Comparison of ENCODE assay signal across 8 cellular contexts in the genomic region with DNA sequence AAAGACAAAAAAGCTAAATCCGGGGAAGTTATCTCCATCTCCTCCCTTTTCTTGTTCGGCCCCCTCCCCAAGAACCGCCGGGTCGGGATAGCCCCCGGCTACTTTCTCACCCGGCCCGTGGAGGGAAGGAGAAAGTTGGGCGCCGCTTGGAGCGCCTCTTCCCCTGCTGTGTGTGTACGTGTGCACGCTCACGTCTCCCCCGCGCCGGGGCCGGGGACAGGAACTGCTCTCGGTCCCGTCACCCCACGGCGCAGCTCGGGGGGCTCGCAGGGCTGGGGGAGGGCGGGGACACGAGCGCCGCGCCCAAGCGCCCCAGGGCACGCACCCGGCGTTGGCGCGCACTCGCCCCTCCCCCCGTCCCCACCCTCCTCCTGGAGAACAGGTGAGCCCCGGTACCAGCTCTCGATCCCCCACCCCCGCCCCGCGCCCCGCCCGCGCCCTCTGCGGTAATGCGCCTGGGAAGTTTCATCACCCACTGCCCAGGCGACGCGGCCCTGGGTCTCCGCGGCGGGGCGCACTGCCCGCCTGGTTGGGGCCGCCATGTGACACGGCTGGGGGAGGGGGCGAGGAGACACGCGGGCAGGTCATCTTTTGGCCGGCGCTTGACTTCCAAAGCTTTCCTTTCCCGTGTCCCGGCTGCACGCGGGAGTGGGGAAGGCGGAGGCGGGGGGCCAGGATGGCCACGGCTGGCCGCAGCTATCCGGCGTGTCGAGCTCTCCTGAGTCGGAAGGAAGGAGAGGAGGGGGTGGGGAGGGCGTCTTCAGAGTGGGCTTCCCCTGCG. TPM values are rescaled to one million over a fixed set of nuclear protein-coding genes. Genes with fewer than 3 reads are reported as not detected.
A peak's percentile ranks its signal among the peaks of the same experiment; 100 is the strongest.
DNase-seq lines count a peak whose midpoint lies in the region; ATAC-seq and TF ChIP-seq lines count a peak whose summit lies in the region.

No MANE protein-coding gene starts in this region.

- peak overlapping the region; percentile 67 to 73 for H3K4ac ChIP-seq in mesenchymal stem cell (ENCODE audit: low read depth in 1 of 2, low read length in 2 of 2)

- peak overlapping the region; percentile 0 to 93 for H2BK12ac ChIP-seq in mesenchymal stem cell (ENCODE audit: low read length in 2 of 2)

- peak overlapping the region; percentile 59 to 77 for H3K4me3 ChIP-seq in mesenchymal stem cell (ENCODE audit: insufficient read depth in 1 of 2, low read depth in 1 of 2, low read length in 2 of 2)
- peak overlapping the region in 3 of 4 donors; percentile 34 to 51 (median 41) for H3K4me3 ChIP-seq in upper lobe of left lung

- under 1% methylated on average over 48 of the region's 76 CpGs for WGBS in mesenchymal stem cell
- WGBS in upper lobe of left lung, 2 donors = 1 to 4% methylated on average over 9 to 48 of the region's 76 CpGs

- TF ChIP-seq EP300 in upper lobe of left lung (IDR thresholded peaks at IDR 0.05) = no peak

- peak overlapping the region; percentile 87 for H4K91ac ChIP-seq in mesenchymal stem cell (ENCODE audit: low read length)

- peak overlapping the region; percentile 21 for H3K27ac ChIP-seq in mesenchymal stem cell (ENCODE audit: low read length, poor library complexity, severe bottlenecking)
- peak overlapping the region in 3 of 4 donors; percentile 4 to 69 (median 21) for H3K27ac ChIP-seq in upper lobe of left lung

- DNase-seq in Caki2 (ENCODE audit: low read depth) (peak; percentile 87), NCI-H128 (lab: John Stamatoyannopoulos, UW; ENCODE audit: unreplicated experiment) (peak; percentile 51), astrocyte of the hippocampus (ENCODE audit: low read depth, low spot score) (peak; percentile 40), mesenchymal stem cell (peak; percentile 54), upper lobe of left lung (peak in 1 of 2 donors; percentile 85), GOT3 (lab: John Stamatoyannopoulos, UW) (no peak)
- no peak for DNase-seq in central memory CD4-positive, alpha-beta T cell

- peak; percentile 48 for ATAC-seq in GM21390 (IDR thresholded peaks at IDR 0.05; ENCODE audit: unreplicated experiment)
- ATAC-seq in upper lobe of left lung (ENCODE audit: low FRiP score in 2 of 2) = no peak

- peaks cover 3% of the 10 kb centered on the region for H3K79me1 ChIP-seq in mesenchymal stem cell (replicated peaks; ENCODE audit: low read length, poor library complexity, severe bottlenecking)

- peak overlapping the region in 1 of 2 experiments; percentile 74 for H3K14ac ChIP-seq in mesenchymal stem cell (ENCODE audit: low read length in 2 of 2)

- H3K4me1 ChIP-seq in mesenchymal stem cell (ENCODE audit: control insufficient read depth, insufficient read depth, low read depth, low read length) (peaks cover 27% of the 10 kb centered on the region), upper lobe of left lung (peaks cover 36 to 52% (median 39%) of the 10 kb centered on the region in 4 donors)

- H3K4me2 ChIP-seq in mesenchymal stem cell (ENCODE audit: low read length, poor library complexity, severe bottlenecking) = peak overlapping the region; percentile 97

- peak overlapping the region; percentile 67 for H2BK120ac ChIP-seq in mesenchymal stem cell (ENCODE audit: low read depth, low read length)

- peak overlapping the region in 1 of 2 experiments; percentile 50 for H3K23ac ChIP-seq in mesenchymal stem cell (ENCODE audit: low read length in 2 of 2)

- H2BK5ac ChIP-seq in mesenchymal stem cell (ENCODE audit: low read depth, low read length, poor library complexity, severe bottlenecking) = no peak overlapping the region

- H2AFZ ChIP-seq in mesenchymal stem cell (ENCODE audit: low read depth, low read length) = peak overlapping the region; percentile 47

- in situ Hi-C loops in Caki2 (cut with HindIII; ENCODE audit: low pct_unique_long_range_greater_than_20kb, low sequenced_read_pairs) = no loop called here

- H3K9me3 ChIP-seq in mesenchymal stem cell (ENCODE audit: control insufficient read depth, low read length) (no peaks in the 10 kb centered on the region), upper lobe of left lung (no peaks in the 10 kb centered on the region)

- peak overlapping the region; percentile 49 for H2BK15ac ChIP-seq in mesenchymal stem cell (ENCODE audit: low read depth, poor library complexity, severe bottlenecking)

- H3K36me3 ChIP-seq in mesenchymal stem cell (ENCODE audit: control insufficient read depth in 1 of 2, insufficient read depth in 2 of 2, low read depth in 1 of 2, low read length in 2 of 2) = no peaks in the 10 kb centered on the region
- no peaks in the 10 kb centered on the region for H3K36me3 ChIP-seq in upper lobe of left lung

- TF ChIP-seq CTCF in upper lobe of left lung (IDR thresholded peaks at IDR 0.05) = no peak

- H3K27me3 ChIP-seq in mesenchymal stem cell (ENCODE audit: control insufficient read depth in 1 of 2, insufficient read depth in 1 of 2, low read length in 2 of 2) (peaks cover 0 to 18% of the 10 kb centered on the region in 2 experiments), upper lobe of left lung (peaks cover 1 to 28% (median 12%) of the 10 kb centered on the region in 4 donors)

- H2AK5ac ChIP-seq in mesenchymal stem cell (ENCODE audit: low read length, severe bottlenecking) = no peak overlapping the region

- peak overlapping the region; percentile 58 to 72 for H3K18ac ChIP-seq in mesenchymal stem cell (ENCODE audit: low read depth in 1 of 2, low read length in 2 of 2)

- peak overlapping the region; percentile 68 for H3K9ac ChIP-seq in mesenchymal stem cell (ENCODE audit: low read length)

- H4K8ac ChIP-seq in mesenchymal stem cell (ENCODE audit: low read length) = peak overlapping the region; percentile 74

- no peak for TF ChIP-seq POLR2A in upper lobe of left lung (IDR thresholded peaks at IDR 0.05)

RNA-seq across cellular contexts. Expression of gene STC2, which starts 1.3 kb away (rescaled TPM):
- total RNA-seq in Caki2 (2014; rRNA removed; shearing (Covaris generic); ENCODE audit: low replicate concordance) = 25.5 and 92.7 TPM in 2 replicates
- polyA plus RNA-seq in mesenchymal stem cell (2013, experiment 1 of 2) = 89.5 TPM
- polyA plus RNA-seq in mesenchymal stem cell (2013, experiment 2 of 2) = 87.1 TPM
- total RNA-seq in upper lobe of left lung = 10 to 100 TPM in 2 of 6 donors, 1 to 10 TPM in 4; 1.0 to 11.4 (median 6.2) TPM

Comparison
In these comparisons a context has a peak if more than half of its experiments do, and no peak if none do; other contexts are left out.
1. DNase-seq: peak in Caki2 (single experiment), NCI-H128 (single experiment), astrocyte of the hippocampus (single experiment) and mesenchymal stem cell (single experiment); none in central memory CD4-positive, alpha-beta T cell (single experiment) and GOT3 (single experiment).